18 cellular contexts compared by ENCODE assay signal in the genomic region with DNA sequence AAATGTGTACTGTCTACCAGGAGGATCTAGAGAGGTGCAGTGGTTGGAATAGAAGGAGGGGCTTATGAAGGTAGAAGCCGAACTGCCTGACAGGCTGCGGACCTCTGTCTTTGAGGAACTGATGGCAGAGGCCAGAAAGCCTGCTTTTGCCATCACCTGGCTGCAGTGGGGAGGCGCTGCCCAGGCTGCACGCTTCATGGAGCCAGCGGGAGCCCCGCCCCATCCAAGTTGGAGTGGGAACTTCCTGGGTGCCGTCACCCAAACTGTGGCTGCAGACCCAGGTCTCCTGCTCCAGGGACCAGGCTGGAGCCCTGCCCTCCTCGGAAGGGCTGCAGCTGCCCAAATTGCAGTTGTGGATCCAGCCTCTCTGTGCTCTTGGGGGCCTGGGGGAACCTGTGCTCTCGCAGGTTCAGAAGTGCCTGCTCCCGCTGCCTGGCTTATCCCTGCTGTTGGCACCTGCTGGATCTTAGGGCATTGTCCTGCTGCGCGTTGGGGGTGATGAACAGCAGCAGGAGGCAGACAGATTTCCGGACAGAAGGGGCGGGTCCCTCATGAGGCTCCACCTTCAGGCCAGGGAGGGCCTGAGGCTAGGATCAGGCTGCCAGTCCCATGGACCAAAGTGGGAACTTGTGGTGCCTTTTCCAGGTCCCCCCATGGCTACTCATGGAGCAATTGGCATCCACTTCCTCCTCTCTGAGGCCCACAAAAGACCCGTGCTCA.
DNase-seq lines count a peak whose midpoint lies in the region.
"Had no signal": no experiment of that assay in that cellular context is flagged by ENCODE, and none has a peak within 500 bp of the region (broad histone marks: within the 10 kb centered on the region; RNA-seq: fewer than 3 reads in every experiment).

No MANE protein-coding gene starts in this region.

- H3K4me3 ChIP-seq in HAP-1 = no peak overlapping the region
- H3K4me3 ChIP-seq: body of pancreas, skin epidermis, suprapubic skin had no signal

- H3K4me1 ChIP-seq in HAP-1 = no peaks in the 10 kb centered on the region
- H3K4me1 ChIP-seq: body of pancreas, foreskin keratinocyte, suprapubic skin had no signal

- no peaks in the 10 kb centered on the region for H3K27me3 ChIP-seq in HAP-1 (ENCODE audit: low read depth)
- H3K27me3 ChIP-seq: body of pancreas, suprapubic skin had no signal

- in situ Hi-C loops in HAP-1 (cut with MboI; ENCODE audit: low sequenced_read_pairs) = no loop called here

- H3K36me3 ChIP-seq in HAP-1 (replicated peaks) = no peaks in the 10 kb centered on the region
- H3K36me3 ChIP-seq: suprapubic skin had no signal

- DNase-seq in COLO668 (lab: John Stamatoyannopoulos, UW; ENCODE audit: unreplicated experiment) (peak; percentile 36), DMS53 treated with DMSO at 0.1 percent for 48 hours (lab: John Stamatoyannopoulos, UW; ENCODE audit: unreplicated experiment) (peak; percentile 99), NCI-H510A treated with DMSO at 0.1 percent for 48 hours (lab: John Stamatoyannopoulos, UW) (peak; percentile 52), brain pericyte (ENCODE audit: low read depth, low spot score) (peak; percentile 2), NOMO-1 treated with DMSO at 0.1 percent for 48 hours (lab: John Stamatoyannopoulos, UW; ENCODE audit: unreplicated experiment) (no peak), HAP-1 (ENCODE audit: low spot score in 2 of 2) (no peak), SIG-M5 (lab: John Stamatoyannopoulos, UW) (no peak)
- DNase-seq in effector CD4-positive, alpha-beta T cell = no peak
- DNase-seq: activated naive CD8-positive, alpha-beta T cell treated with anti-CD3 and anti-CD28 coated beads, Interleukin-2, amount 10 ng/mL, durations not matched to agents 7 days and 5 days; body of pancreas; foreskin keratinocyte; kidney glomerular epithelial cell; MV-4-11; naive thymus-derived CD8-positive, alpha-beta T cell; NCI-H2171; stimulated activated CD8-positive, alpha-beta memory T cell treated with anti-CD3 and anti-CD28 coated beads, Interleukin-4, amount 100 ng/mL, for 48 hours had no signal

- no peaks in the 10 kb centered on the region for H3K9me3 ChIP-seq in HAP-1
- H3K9me3 ChIP-seq: body of pancreas, suprapubic skin had no signal

Comparison
In these comparisons a context has a peak if more than half of its experiments do, and no peak if none do; other contexts are left out.
1. DNase-seq: peak in COLO668 (single experiment), DMS53 treated with DMSO at 0.1 percent for 48 hours (single experiment), NCI-H510A treated with DMSO at 0.1 percent for 48 hours (single experiment) and brain pericyte (single experiment); none in effector CD4-positive, alpha-beta T cell (single experiment), NOMO-1 treated with DMSO at 0.1 percent for 48 hours (single experiment), HAP-1 (0 of 2) and SIG-M5 (single experiment).